ENCODE assay signal across 13 cellular contexts in the genomic region with DNA sequence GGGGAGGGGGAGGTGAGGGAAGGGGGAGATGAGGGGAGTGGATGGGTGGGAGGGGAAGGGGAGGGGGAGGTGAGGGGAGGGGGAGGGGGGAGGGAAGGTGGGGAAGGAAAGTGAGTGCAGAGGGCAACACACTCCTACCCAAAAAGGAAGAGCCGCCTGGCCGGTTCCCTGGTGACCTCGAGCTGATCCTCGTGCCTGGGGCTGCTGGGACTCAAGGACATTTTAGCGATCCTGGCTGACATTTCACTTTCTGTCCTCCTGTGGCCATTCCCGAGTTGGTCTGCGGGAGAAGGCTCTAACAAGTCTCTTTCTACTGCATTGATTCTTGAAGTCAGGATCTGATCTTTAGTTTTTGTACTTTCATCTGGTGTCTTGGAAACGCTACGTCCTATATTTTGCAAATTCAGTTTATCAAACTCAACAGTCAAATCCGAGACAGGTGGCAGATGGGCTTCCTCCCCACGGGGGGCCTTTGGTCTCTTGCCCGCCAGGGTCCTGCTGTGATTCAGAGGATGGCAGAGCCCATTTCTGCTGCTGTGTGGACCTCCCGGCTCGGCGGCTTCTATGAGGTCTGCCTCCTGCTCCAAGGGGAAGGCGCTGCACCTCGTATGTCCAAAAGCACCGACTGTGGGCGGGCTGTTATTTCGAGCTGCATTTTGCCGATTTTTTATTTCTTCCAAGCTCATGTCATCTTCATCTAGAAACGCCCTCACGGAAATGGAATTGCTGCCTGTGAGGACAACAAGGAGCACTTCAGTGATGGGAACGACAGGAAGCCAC. TPM values are rescaled to one million over a fixed set of nuclear protein-coding genes. Genes with fewer than 3 reads are reported as not detected.
DNase-seq lines count a peak whose midpoint lies in the region; ATAC-seq, FAIRE-seq and TF ChIP-seq lines count a peak whose summit lies in the region.
"Had no signal": no experiment of that assay in that cellular context is flagged by ENCODE, and none has a peak within 500 bp of the region (broad histone marks: within the 10 kb centered on the region; RNA-seq: fewer than 3 reads in every experiment).

No MANE protein-coding gene starts in this region.

- H3K27ac Mint-ChIP-seq in activated B cell treated with CpG ODN at 0.5 μM for 24 hours (peak overlapping the region; percentile 59), T-cell (no peak overlapping the region)

- H3K9me3 Mint-ChIP-seq in activated B cell treated with CpG ODN at 0.5 μM for 24 hours (no peaks in the 10 kb centered on the region), T-cell (no peaks in the 10 kb centered on the region)
- H3K9me3 Mint-ChIP-seq: activated T-helper 2 cell treated with anti-CD3 and anti-CD28 coated beads, Interferon-gamma antibody, Interleukin-2, Interleukin-4, amounts not matched to agents 10 μg/mL and 5 μg/mL and 100 μg/mL, durations not matched to agents 14 hours and 24 hours and 36 hours had no signal

- H3K9me3 ChIP-seq in HEK293 (ENCODE audit: control insufficient read depth, insufficient read depth, low read depth, low read length), result no peaks in the 10 kb centered on the region
- no peaks in the 10 kb centered on the region for H3K9me3 ChIP-seq in kidney (ENCODE audit: control insufficient read depth in 1 of 2, low read length in 2 of 2)
- H3K9me3 ChIP-seq: tibial nerve had no signal

- H3K9ac ChIP-seq in kidney (ENCODE audit: low read length in 2 of 2), result no peak overlapping the region

- DNase-seq in EH (ENCODE audit: low read depth) (peak; percentile 26), activated B cell treated with CpG ODN at 0.5 μM for 24 hours (no peak), kidney (peak; percentile 58), NCI-H526 (lab: John Stamatoyannopoulos, UW) (no peak), T-cell (no peak), GM19238 (ENCODE audit: insufficient read length, low spot score) (no peak), DMS153 treated with DMSO at 0.1 percent for 48 hours (lab: John Stamatoyannopoulos, UW; ENCODE audit: unreplicated experiment) (no peak)
- DNase-seq: islet precursor cell, KG1, naive B cell had no signal

- H3K36me3 Mint-ChIP-seq in activated B cell treated with CpG ODN at 0.5 μM for 24 hours (ENCODE audit: low read depth) (peaks cover 93% of the 10 kb centered on the region), T-cell (peaks cover 77% of the 10 kb centered on the region)

- CTCF ChIA-PET in HEK293 (lab: Yijun Ruan, JAX), result interaction anchor here (0.6 to 0.8 kb wide), 2 partner anchors 10 to 13 kb away, joined by 4 to 6 read pairs; no protein-coding TSS in a partner anchor
- CTCF ChIA-PET in activated B cell treated with CpG ODN at 0.5 μM for 24 hours (lab: Charles Lee), result no interaction called here
- CTCF ChIA-PET in T-cell (lab: Charles Lee), result interaction anchor here in 1 of 2 donors (0.6 kb wide), 1 partner anchor 59 kb away, joined by 15 read pairs; no protein-coding TSS in a partner anchor

- POLR2A ChIA-PET in HEK293 (lab: Yijun Ruan, JAX), result interaction anchor here (0.6 kb wide), 1 partner anchor 12 kb away, joined by 6 read pairs; no protein-coding TSS in a partner anchor
- POLR2A ChIA-PET in activated B cell treated with CpG ODN at 0.5 μM for 24 hours (lab: Charles Lee), result no interaction called here
- POLR2A ChIA-PET in T-cell (lab: Charles Lee), result no interaction called here

- ATAC-seq in activated B cell treated with CpG ODN at 0.5 μM for 24 hours (ENCODE audit: low read depth), result no peak
- ATAC-seq in T-cell (replicated peaks in 1 of 4), result no peak

- intact Hi-C loops in activated B cell treated with CpG ODN at 0.5 μM for 24 hours (cut with micrococcal nuclease), result no loop called here
- intact Hi-C loops in kidney (cut with DNase I), result no loop called here

- no peaks in the 10 kb centered on the region for H3K27me3 Mint-ChIP-seq in activated B cell treated with CpG ODN at 0.5 μM for 24 hours
- no peaks in the 10 kb centered on the region for H3K27me3 Mint-ChIP-seq in T-cell
- H3K27me3 Mint-ChIP-seq: naive B cell had no signal

- no peaks in the 10 kb centered on the region for H3K4me1 ChIP-seq in HEK293 (ENCODE audit: control insufficient read depth, insufficient read depth, low read length)
- no peaks in the 10 kb centered on the region for H3K4me1 ChIP-seq in kidney (ENCODE audit: control insufficient read depth in 1 of 2, insufficient read depth in 1 of 2, low read depth in 1 of 2, low read length in 2 of 2)
- H3K4me1 ChIP-seq: tibial nerve had no signal

- TF ChIP-seq CTCF in HEK293 (tag by site-specific recombination; IDR thresholded peaks at IDR 0.05) (no peak), activated B cell treated with CpG ODN at 0.5 μM for 24 hours (IDR thresholded peaks at IDR 0.05) (no peak), kidney (IDR thresholded peaks at IDR 0.05; ENCODE audit: borderline replicate concordance, extremely low read depth, insufficient read depth) (no peak)

- no peak overlapping the region for H3K4me3 Mint-ChIP-seq in activated B cell treated with CpG ODN at 0.5 μM for 24 hours
- no peak overlapping the region for H3K4me3 Mint-ChIP-seq in T-cell
- H3K4me3 Mint-ChIP-seq: naive B cell had no signal

- no peak overlapping the region for H3K4me3 ChIP-seq in HEK293 (ENCODE audit: low read depth, low read length)
- H3K4me3 ChIP-seq in kidney (ENCODE audit: low read length in 2 of 2), result no peak overlapping the region
- H3K4me3 ChIP-seq: tibial nerve had no signal

- H3K27ac ChIP-seq in HEK293 (ENCODE audit: extremely low read depth, low read depth, low read length) (no peak overlapping the region), kidney (ENCODE audit: low read depth in 2 of 2, low read length in 2 of 2) (no peak overlapping the region)
- H3K27ac ChIP-seq: tibial nerve had no signal

- FAIRE-seq in kidney (lab: Jason Lieb, UNC), result no peak

- no peaks in the 10 kb centered on the region for H3K4me1 Mint-ChIP-seq in activated B cell treated with CpG ODN at 0.5 μM for 24 hours
- peaks cover 2 to 9% (median 4%) of the 10 kb centered on the region in 3 donors for H3K4me1 Mint-ChIP-seq in T-cell

- H3K36me3 ChIP-seq in HEK293 (ENCODE audit: control insufficient read depth in 2 of 2, insufficient read depth in 1 of 2, low read length in 2 of 2) (peaks cover 35 to 96% of the 10 kb centered on the region in 2 experiments), kidney (ENCODE audit: control insufficient read depth in 1 of 2, insufficient read depth in 2 of 2, low read length in 2 of 2) (peaks cover 43 to 61% of the 10 kb centered on the region in 2 donors)

TF ChIP-seq in HEK293, 187 proteins besides CTCF, POLR2A, EP300 and RAD21:
- 0 out of 2 replicates have a peak, but pooled peaks have one; percentile 35 for TF ChIP-seq ZNF561 (tag by site-specific recombination; IDR thresholded peaks at IDR 0.05; ENCODE audit: borderline replicate concordance)
- no peak for TF ChIP-seq ZNF114 (tag by site-specific recombination; IDR thresholded peaks at IDR 0.05)
- TF ChIP-seq ZNF530 (tag by site-specific recombination; IDR thresholded peaks at IDR 0.05; ENCODE audit: low read depth), result no peak

RNA-seq across cellular contexts. Expression of a gene that starts 19.1 kb away (rescaled TPM):
- total RNA-seq in activated B cell treated with CpG ODN at 0.5 μM for 24 hours, result 44.0 and 48.7 TPM in 2 replicates
- 33.5 TPM for total RNA-seq in kidney
- polyA plus RNA-seq in kidney (ENCODE audit: insufficient read depth, low read depth, low replicate concordance), result 19.4 TPM
- 10 to 100 TPM; 21.3 to 32.4 (median 31.5) TPM for total RNA-seq in T-cell

RNA-seq across cellular contexts. Expression of a gene that starts 31.9 kb away (rescaled TPM):
- total RNA-seq in activated B cell treated with CpG ODN at 0.5 μM for 24 hours (117 and 136 TPM in 2 replicates), kidney (57.3 TPM), T-cell (100 to 1,000 TPM in 2 of 5 donors, 10 to 100 TPM in 3; 88.1 to 106 (median 94.3) TPM)
- 14.6 TPM for polyA plus RNA-seq in kidney (ENCODE audit: insufficient read depth, low read depth, low replicate concordance)

RNA-seq across cellular contexts. Expression of a gene that starts 42.3 kb away (rescaled TPM):
- total RNA-seq in activated B cell treated with CpG ODN at 0.5 μM for 24 hours (5.3 and 7.7 TPM in 2 replicates), kidney (23.4 TPM), T-cell (1 to 10 TPM; 3.1 to 8.9 (median 6.5) TPM)
- 90.9 TPM for polyA plus RNA-seq in kidney (ENCODE audit: insufficient read depth, low read depth, low replicate concordance)

RNA-seq across cellular contexts. Expression of a gene that starts 42.6 kb away (rescaled TPM):
- total RNA-seq in activated B cell treated with CpG ODN at 0.5 μM for 24 hours, result 51.1 and 64.3 TPM in 2 replicates
- total RNA-seq in kidney, result 23.0 TPM
- polyA plus RNA-seq in kidney (ENCODE audit: insufficient read depth, low read depth, low replicate concordance), result 5.3 TPM
- 10 to 100 TPM; 43.6 to 70.4 (median 66.1) TPM for total RNA-seq in T-cell

Comparison
In these comparisons a context has a peak if more than half of its experiments do, and no peak if none do; other contexts are left out.
1. DNase-seq: peak in EH (single experiment) and kidney (single experiment); none in activated B cell treated with CpG ODN at 0.5 μM for 24 hours (single experiment), NCI-H526 (0 of 2), T-cell (0 of 34), GM19238 (single experiment) and DMS153 treated with DMSO at 0.1 percent for 48 hours (single experiment).